ENCODE assay signal across 18 cellular contexts in the genomic region with DNA sequence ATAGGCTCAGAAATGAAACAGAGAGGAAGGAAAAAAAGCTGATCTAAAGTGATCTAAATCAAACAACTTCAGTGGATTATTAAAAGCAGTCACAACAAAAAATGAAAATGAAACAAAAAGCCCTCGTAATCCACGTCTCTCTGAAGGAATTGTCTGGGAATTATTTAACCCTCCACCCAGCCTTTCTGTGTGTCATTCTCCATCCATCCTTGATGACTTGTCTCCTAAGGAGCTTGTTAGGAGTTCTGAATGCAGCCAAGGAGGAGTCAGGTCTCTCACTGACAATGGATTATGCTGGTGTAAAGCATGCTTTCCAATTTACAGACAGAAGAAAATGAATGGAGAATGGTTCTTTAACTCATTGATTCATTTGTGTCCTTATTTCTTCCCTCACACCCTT.
DNase-seq lines count a peak whose midpoint lies in the region; TF ChIP-seq lines count a peak whose summit lies in the region.
"Had no signal": no experiment of that assay in that cellular context is flagged by ENCODE, and none has a peak within 500 bp of the region (broad histone marks: within the 10 kb centered on the region; RNA-seq: fewer than 3 reads in every experiment).

No MANE protein-coding gene starts in this region.

- H3K4me2 ChIP-seq in SK-N-SH (peak overlapping the region; percentile 66), smooth muscle cell (no peak overlapping the region)
- H3K4me2 ChIP-seq: PC-9 had no signal

- H3K9ac ChIP-seq in SK-N-SH (peak overlapping the region; percentile 35; the same call in 1 of the 2 replicates), smooth muscle cell (ENCODE audit: low read depth) (no peak overlapping the region)

- H3K9me2 ChIP-seq in SK-N-SH = no peaks in the 10 kb centered on the region

- TF ChIP-seq CTCF in SK-N-SH (IDR thresholded peaks at IDR 0.05) (no peak), fibroblast of mammary gland (conservative IDR thresholded peaks at IDR 0.05; ENCODE audit: control insufficient read depth, insufficient read depth, low read depth, low read length) (no peak), smooth muscle cell (IDR thresholded peaks at IDR 0.05; ENCODE audit: borderline replicate concordance, insufficient read depth, poor library complexity, severe bottlenecking) (no peak), endothelial cell (IDR thresholded peaks at IDR 0.05; ENCODE audit: unreplicated experiment) (no peak)

- H2AFZ ChIP-seq in SK-N-SH (ENCODE audit: low read depth) (peak overlapping the region; percentile 80), smooth muscle cell (ENCODE audit: low read depth) (peak overlapping the region; percentile 8)
- H2AFZ ChIP-seq: PC-9 had no signal

- CTCF ChIA-PET in SK-N-SH (lab: Yijun Ruan, JAX) = no interaction called here

- TF ChIP-seq EP300 in SK-N-SH (IDR thresholded peaks at IDR 0.05; ENCODE audit: borderline replicate concordance in 1 of 2, low read depth in 1 of 2, low read length in 1 of 2) = no peak

- no peaks in the 10 kb centered on the region for H3K9me3 ChIP-seq in SK-N-SH
- H3K9me3 ChIP-seq in smooth muscle cell (replicated peaks; ENCODE audit: low read depth) = no peaks in the 10 kb centered on the region
- H3K9me3 ChIP-seq: sigmoid colon had no signal

- H3K79me2 ChIP-seq in SK-N-SH (ENCODE audit: insufficient read depth) (no peaks in the 10 kb centered on the region), smooth muscle cell (ENCODE audit: low read depth) (no peaks in the 10 kb centered on the region)

- H3K4me1 ChIP-seq in SK-N-SH (ENCODE audit: control insufficient read depth in 1 of 2, insufficient read depth in 2 of 2, low read depth in 1 of 2, low read length in 1 of 2) (no peaks in the 10 kb centered on the region), smooth muscle cell (ENCODE audit: low read depth) (peaks cover 6% of the 10 kb centered on the region)

- H3K27ac ChIP-seq in SK-N-SH (ENCODE audit: low read depth in 2 of 2, low read length in 1 of 2) = peak overlapping the region in 1 of 2 experiments; percentile 64; a peak in 2 of 4 replicates
- peak overlapping the region; percentile 3 for H3K27ac ChIP-seq in smooth muscle cell (ENCODE audit: low read depth)
- H3K27ac ChIP-seq: PC-9, sigmoid colon had no signal

- H3K4me1 Mint-ChIP-seq in endothelial cell (ENCODE audit: unreplicated experiment) = peaks cover 8% of the 10 kb centered on the region

- no peaks in the 10 kb centered on the region for H4K20me1 ChIP-seq in SK-N-SH (ENCODE audit: insufficient read depth)
- H4K20me1 ChIP-seq in smooth muscle cell (ENCODE audit: low read depth) = no peaks in the 10 kb centered on the region

- H3F3A ChIP-seq in SK-N-SH (replicated peaks; ENCODE audit: insufficient read depth) (no peaks in the 10 kb centered on the region), smooth muscle cell (ENCODE audit: low read depth) (no peaks in the 10 kb centered on the region)

- H3K27ac Mint-ChIP-seq in endothelial cell (ENCODE audit: unreplicated experiment) = no peak overlapping the region
- H3K27ac Mint-ChIP-seq: mesothelial cell of epicardium; stimulated activated naive B cell treated with anti-CD40 and anti-IgM and Interleukin-4, amounts not matched to agents 10 μg/mL and 1 μg/mL and 100 μg/mL, for 72 hours had no signal

- no peaks in the 10 kb centered on the region for H3K9me3 Mint-ChIP-seq in endothelial cell (ENCODE audit: unreplicated experiment)
- H3K9me3 Mint-ChIP-seq: CD8-positive, alpha-beta memory T cell; mesothelial cell of epicardium had no signal

- no peaks in the 10 kb centered on the region for H3K36me3 ChIP-seq in SK-N-SH (replicated peaks in 1 of 2; ENCODE audit: control insufficient read depth in 1 of 2, insufficient read depth in 2 of 2, low read length in 1 of 2)
- H3K36me3 ChIP-seq in smooth muscle cell (ENCODE audit: low read depth) = no peaks in the 10 kb centered on the region
- H3K36me3 ChIP-seq: sigmoid colon had no signal

- H3K4me3 Mint-ChIP-seq in endothelial cell (ENCODE audit: unreplicated experiment) = no peak overlapping the region
- H3K4me3 Mint-ChIP-seq: mesothelial cell of epicardium; stimulated activated naive B cell treated with anti-CD40 and anti-IgM and Interleukin-4, amounts not matched to agents 10 μg/mL and 1 μg/mL and 100 μg/mL, for 72 hours had no signal

- DNase-seq in ELR (ENCODE audit: low read depth) = peak; percentile 54
- no peak for DNase-seq in SK-N-SH
- peak; percentile 67 for DNase-seq in fibroblast of mammary gland (ENCODE audit: low read depth)
- no peak for DNase-seq in smooth muscle cell (lab: John Stamatoyannopoulos, UW; ENCODE audit: unreplicated experiment)
- no peak for DNase-seq in endothelial cell (ENCODE audit: low spot score)
- DNase-seq in stimulated activated naive CD4-positive, alpha-beta T cell (lab: John Stamatoyannopoulos, UW) = no peak
- DNase-seq in effector CD4-positive, alpha-beta T cell = no peak
- DNase-seq: activated CD8-positive, alpha-beta memory T cell treated with anti-CD3 and anti-CD28 coated beads for 24 hours; activated gamma-delta T cell treated with Interleukin-2 at 50 U/mL for 16 hours; CD8-positive, alpha-beta memory T cell; GF-D8; NCI-H1694 treated with DMSO at 0.1 percent for 48 hours; NCI-H510A; nucleus accumbens; PC-9; sigmoid colon; stimulated activated naive B cell treated with anti-CD40 and anti-IgM and Interleukin-4, amounts not matched to agents 10 μg/mL and 1 μg/mL and 100 μg/mL, for 72 hours had no signal

- H3K27me3 Mint-ChIP-seq in endothelial cell (ENCODE audit: unreplicated experiment) = no peaks in the 10 kb centered on the region

- 32% methylated on average over 2 of the region's 2 CpGs for WGBS in SK-N-SH (ENCODE audit: low lambda C conversion rate)
- WGBS in smooth muscle cell (ENCODE audit: low lambda C conversion rate) = 46% methylated on average over 2 of the region's 2 CpGs

- TF ChIP-seq RAD21 in SK-N-SH (IDR thresholded peaks at IDR 0.05; ENCODE audit: low read length) = no peak

- H3K4me3 ChIP-seq in SK-N-SH (ENCODE audit: low read depth in 2 of 2, low read length in 1 of 2) (peak overlapping the region in 1 of 2 experiments; percentile 47; a peak in 3 of 4 replicates), fibroblast of mammary gland (ENCODE audit: control insufficient read depth, low read depth, low read length) (no peak overlapping the region), smooth muscle cell (no peak overlapping the region)
- H3K4me3 ChIP-seq: PC-9, sigmoid colon had no signal

- POLR2A ChIA-PET in SK-N-SH (lab: Yijun Ruan, JAX) = no interaction called here

- H3K27me3 ChIP-seq in SK-N-SH (ENCODE audit: insufficient read depth) (no peaks in the 10 kb centered on the region), smooth muscle cell (ENCODE audit: low read depth) (no peaks in the 10 kb centered on the region)

- no peaks in the 10 kb centered on the region for H3K36me3 Mint-ChIP-seq in endothelial cell (ENCODE audit: low read depth, unreplicated experiment)
- H3K36me3 Mint-ChIP-seq: CD8-positive, alpha-beta memory T cell; mesothelial cell of epicardium; stimulated activated naive B cell treated with anti-CD40 and anti-IgM and Interleukin-4, amounts not matched to agents 10 μg/mL and 1 μg/mL and 100 μg/mL, for 72 hours had no signal

TF ChIP-seq in SK-N-SH, 30 proteins besides CTCF, POLR2A, EP300 and RAD21:
- TF ChIP-seq TCF12 (IDR thresholded peaks at IDR 0.05) (no peak), EZH2phosphoT487 (IDR thresholded peaks at IDR 0.05; ENCODE audit: borderline replicate concordance, low read depth) (no peak), FOXM1 (IDR thresholded peaks at IDR 0.05; ENCODE audit: low read depth) (no peak), GATA2 (CRISPR knock-in tag; IDR thresholded peaks at IDR 0.05) (no peak), FOXJ3 (CRISPR knock-in tag; IDR thresholded peaks at IDR 0.05) (no peak), CHD2 (IDR thresholded peaks at IDR 0.05; ENCODE audit: low read length, partially characterized antibody) (no peak), MAX (IDR thresholded peaks at IDR 0.05; ENCODE audit: low read depth) (no peak), PBX3 (IDR thresholded peaks at IDR 0.05) (no peak), TEAD4 (IDR thresholded peaks at IDR 0.05; ENCODE audit: borderline replicate concordance, insufficient read depth) (no peak), ZBTB33 (IDR thresholded peaks at IDR 0.05; ENCODE audit: borderline replicate concordance, low read depth) (no peak)

Comparison
In these comparisons a context has a peak if more than half of its experiments do, and no peak if none do; other contexts are left out.
1. DNase-seq: peak in ELR (single experiment) and fibroblast of mammary gland (single experiment); none in SK-N-SH (single experiment), smooth muscle cell (single experiment), endothelial cell (single experiment), stimulated activated naive CD4-positive, alpha-beta T cell (0 of 6) and effector CD4-positive, alpha-beta T cell (single experiment).